In the genomic region with DNA sequence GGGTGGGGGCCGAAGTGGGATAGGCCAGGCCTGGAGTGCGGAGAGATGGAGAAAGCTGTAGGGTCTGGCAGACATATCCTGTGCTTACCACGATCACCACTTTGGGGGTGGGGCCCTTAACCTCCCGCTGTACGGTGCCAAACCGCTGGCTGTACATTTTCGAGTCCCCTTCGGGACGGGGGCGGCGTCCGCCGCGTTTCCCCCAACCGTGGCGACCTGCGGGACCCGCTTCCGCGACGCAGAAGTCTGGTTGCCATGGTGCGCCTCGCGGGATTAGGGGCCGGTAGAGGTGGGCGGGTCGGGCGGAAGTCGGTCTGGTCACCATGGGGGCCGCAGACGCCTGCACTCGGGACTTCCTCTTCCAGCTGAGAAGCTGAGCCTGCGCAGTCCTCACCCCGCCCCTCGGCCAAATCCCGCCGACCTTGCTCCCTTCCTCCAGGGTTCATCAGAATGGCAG, we compare ENCODE assay signal across 1 cellular context.
TF ChIP-seq lines count a peak whose summit lies in the region.

A gene with protein sequence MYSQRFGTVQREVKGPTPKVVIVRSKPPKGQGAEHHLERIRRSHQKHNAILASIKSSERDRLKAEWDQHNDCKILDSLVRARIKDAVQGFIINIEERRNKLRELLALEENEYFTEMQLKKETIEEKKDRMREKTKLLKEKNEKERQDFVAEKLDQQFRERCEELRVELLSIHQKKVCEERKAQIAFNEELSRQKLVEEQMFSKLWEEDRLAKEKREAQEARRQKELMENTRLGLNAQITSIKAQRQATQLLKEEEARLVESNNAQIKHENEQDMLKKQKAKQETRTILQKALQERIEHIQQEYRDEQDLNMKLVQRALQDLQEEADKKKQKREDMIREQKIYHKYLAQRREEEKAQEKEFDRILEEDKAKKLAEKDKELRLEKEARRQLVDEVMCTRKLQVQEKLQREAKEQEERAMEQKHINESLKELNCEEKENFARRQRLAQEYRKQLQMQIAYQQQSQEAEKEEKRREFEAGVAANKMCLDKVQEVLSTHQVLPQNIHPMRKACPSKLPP (minus strand): TSS at position 248 of the 457 bp plus-strand sequence. CDS start 91 bp downstream, at position 157.

TF ChIP-seq in HEK293, 187 proteins besides CTCF, POLR2A, EP300 and RAD21 (continued from another document and continues in another):
- TF ChIP-seq, protein P1, sequence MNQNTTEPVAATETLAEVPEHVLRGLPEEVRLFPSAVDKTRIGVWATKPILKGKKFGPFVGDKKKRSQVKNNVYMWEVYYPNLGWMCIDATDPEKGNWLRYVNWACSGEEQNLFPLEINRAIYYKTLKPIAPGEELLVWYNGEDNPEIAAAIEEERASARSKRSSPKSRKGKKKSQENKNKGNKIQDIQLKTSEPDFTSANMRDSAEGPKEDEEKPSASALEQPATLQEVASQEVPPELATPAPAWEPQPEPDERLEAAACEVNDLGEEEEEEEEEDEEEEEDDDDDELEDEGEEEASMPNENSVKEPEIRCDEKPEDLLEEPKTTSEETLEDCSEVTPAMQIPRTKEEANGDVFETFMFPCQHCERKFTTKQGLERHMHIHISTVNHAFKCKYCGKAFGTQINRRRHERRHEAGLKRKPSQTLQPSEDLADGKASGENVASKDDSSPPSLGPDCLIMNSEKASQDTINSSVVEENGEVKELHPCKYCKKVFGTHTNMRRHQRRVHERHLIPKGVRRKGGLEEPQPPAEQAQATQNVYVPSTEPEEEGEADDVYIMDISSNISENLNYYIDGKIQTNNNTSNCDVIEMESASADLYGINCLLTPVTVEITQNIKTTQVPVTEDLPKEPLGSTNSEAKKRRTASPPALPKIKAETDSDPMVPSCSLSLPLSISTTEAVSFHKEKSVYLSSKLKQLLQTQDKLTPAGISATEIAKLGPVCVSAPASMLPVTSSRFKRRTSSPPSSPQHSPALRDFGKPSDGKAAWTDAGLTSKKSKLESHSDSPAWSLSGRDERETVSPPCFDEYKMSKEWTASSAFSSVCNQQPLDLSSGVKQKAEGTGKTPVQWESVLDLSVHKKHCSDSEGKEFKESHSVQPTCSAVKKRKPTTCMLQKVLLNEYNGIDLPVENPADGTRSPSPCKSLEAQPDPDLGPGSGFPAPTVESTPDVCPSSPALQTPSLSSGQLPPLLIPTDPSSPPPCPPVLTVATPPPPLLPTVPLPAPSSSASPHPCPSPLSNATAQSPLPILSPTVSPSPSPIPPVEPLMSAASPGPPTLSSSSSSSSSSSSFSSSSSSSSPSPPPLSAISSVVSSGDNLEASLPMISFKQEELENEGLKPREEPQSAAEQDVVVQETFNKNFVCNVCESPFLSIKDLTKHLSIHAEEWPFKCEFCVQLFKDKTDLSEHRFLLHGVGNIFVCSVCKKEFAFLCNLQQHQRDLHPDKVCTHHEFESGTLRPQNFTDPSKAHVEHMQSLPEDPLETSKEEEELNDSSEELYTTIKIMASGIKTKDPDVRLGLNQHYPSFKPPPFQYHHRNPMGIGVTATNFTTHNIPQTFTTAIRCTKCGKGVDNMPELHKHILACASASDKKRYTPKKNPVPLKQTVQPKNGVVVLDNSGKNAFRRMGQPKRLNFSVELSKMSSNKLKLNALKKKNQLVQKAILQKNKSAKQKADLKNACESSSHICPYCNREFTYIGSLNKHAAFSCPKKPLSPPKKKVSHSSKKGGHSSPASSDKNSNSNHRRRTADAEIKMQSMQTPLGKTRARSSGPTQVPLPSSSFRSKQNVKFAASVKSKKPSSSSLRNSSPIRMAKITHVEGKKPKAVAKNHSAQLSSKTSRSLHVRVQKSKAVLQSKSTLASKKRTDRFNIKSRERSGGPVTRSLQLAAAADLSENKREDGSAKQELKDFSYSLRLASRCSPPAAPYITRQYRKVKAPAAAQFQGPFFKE (tag by site-specific recombination; IDR thresholded peaks at IDR 0.05; ENCODE audit: borderline replicate concordance): no peak
- TF ChIP-seq ZNF23 (tag by site-specific recombination; IDR thresholded peaks at IDR 0.05; ENCODE audit: borderline replicate concordance) (no peak), ZNF391 (tag by site-specific recombination; IDR thresholded peaks at IDR 0.05; ENCODE audit: borderline replicate concordance, low read depth) (no peak), ZNF610 (tag by site-specific recombination; IDR thresholded peaks at IDR 0.05; ENCODE audit: borderline replicate concordance) (no peak; the same call in 1 of the 2 replicates), ZNF202 (tag by site-specific recombination; IDR thresholded peaks at IDR 0.05; ENCODE audit: borderline replicate concordance) (no peak), ZNF560 (tag by site-specific recombination; IDR thresholded peaks at IDR 0.05; ENCODE audit: borderline replicate concordance) (no peak), ZNF530 (tag by site-specific recombination; IDR thresholded peaks at IDR 0.05; ENCODE audit: low read depth) (no peak), ZNF768 (tag by site-specific recombination; IDR thresholded peaks at IDR 0.05) (no peak), HOXD13 (CRISPR knock-in tag; IDR thresholded peaks at IDR 0.05; ENCODE audit: borderline replicate concordance) (no peak), ZNF37A (tag by site-specific recombination; IDR thresholded peaks at IDR 0.05) (no peak), GFI1B (tag by site-specific recombination; IDR thresholded peaks at IDR 0.05) (no peak), ZNF664 (tag by site-specific recombination; IDR thresholded peaks at IDR 0.05) (no peak), ZNF239 (tag by site-specific recombination; IDR thresholded peaks at IDR 0.05) (no peak), ZSCAN23 (tag by site-specific recombination; IDR thresholded peaks at IDR 0.05) (no peak), ZNF549 (tag by site-specific recombination; IDR thresholded peaks at IDR 0.05) (no peak), ZNF174 (tag by site-specific recombination; IDR thresholded peaks at IDR 0.05) (no peak), ZNF843 (tag by site-specific recombination; IDR thresholded peaks at IDR 0.05) (no peak), ZNF626 (tag by site-specific recombination; IDR thresholded peaks at IDR 0.05) (no peak), ZNF266 (tag by site-specific recombination; IDR thresholded peaks at IDR 0.05; ENCODE audit: low read depth) (no peak), ZNF544 (tag by site-specific recombination; IDR thresholded peaks at IDR 0.05) (no peak), ZNF747 (tag by site-specific recombination; IDR thresholded peaks at IDR 0.05) (no peak), ZNF157 (tag by site-specific recombination; IDR thresholded peaks at IDR 0.05) (no peak), GLIS2 (tag by site-specific recombination; IDR thresholded peaks at IDR 0.05) (peak; percentile 78), ZNF214 (tag by site-specific recombination; IDR thresholded peaks at IDR 0.05; ENCODE audit: borderline replicate concordance) (no peak), ZNF302 (tag by site-specific recombination; IDR thresholded peaks at IDR 0.05; ENCODE audit: low read depth) (no peak), IKZF3 (tag by site-specific recombination; IDR thresholded peaks at IDR 0.05) (no peak), ZNF324 (tag by site-specific recombination; IDR thresholded peaks at IDR 0.05) (no peak), REPIN1 (tag by site-specific recombination; IDR thresholded peaks at IDR 0.05; ENCODE audit: low read depth) (no peak), ZNF2 (tag by site-specific recombination; IDR thresholded peaks at IDR 0.05) (no peak), ZNF221 (tag by site-specific recombination; IDR thresholded peaks at IDR 0.05; ENCODE audit: borderline replicate concordance) (no peak), ZNF341 (tag by site-specific recombination; IDR thresholded peaks at IDR 0.05; ENCODE audit: low read depth) (no peak), HOXC10 (CRISPR knock-in tag; IDR thresholded peaks at IDR 0.05) (no peak), ZNF510 (tag by site-specific recombination; IDR thresholded peaks at IDR 0.05; ENCODE audit: insufficient replicate concordance) (no peak), ZNF184 (tag by site-specific recombination; IDR thresholded peaks at IDR 0.05) (no peak), SCRT2 (tag by site-specific recombination; IDR thresholded peaks at IDR 0.05) (no peak), ZNF416 (tag by site-specific recombination; IDR thresholded peaks at IDR 0.05) (no peak)
- TF ChIP-seq, protein P2, sequence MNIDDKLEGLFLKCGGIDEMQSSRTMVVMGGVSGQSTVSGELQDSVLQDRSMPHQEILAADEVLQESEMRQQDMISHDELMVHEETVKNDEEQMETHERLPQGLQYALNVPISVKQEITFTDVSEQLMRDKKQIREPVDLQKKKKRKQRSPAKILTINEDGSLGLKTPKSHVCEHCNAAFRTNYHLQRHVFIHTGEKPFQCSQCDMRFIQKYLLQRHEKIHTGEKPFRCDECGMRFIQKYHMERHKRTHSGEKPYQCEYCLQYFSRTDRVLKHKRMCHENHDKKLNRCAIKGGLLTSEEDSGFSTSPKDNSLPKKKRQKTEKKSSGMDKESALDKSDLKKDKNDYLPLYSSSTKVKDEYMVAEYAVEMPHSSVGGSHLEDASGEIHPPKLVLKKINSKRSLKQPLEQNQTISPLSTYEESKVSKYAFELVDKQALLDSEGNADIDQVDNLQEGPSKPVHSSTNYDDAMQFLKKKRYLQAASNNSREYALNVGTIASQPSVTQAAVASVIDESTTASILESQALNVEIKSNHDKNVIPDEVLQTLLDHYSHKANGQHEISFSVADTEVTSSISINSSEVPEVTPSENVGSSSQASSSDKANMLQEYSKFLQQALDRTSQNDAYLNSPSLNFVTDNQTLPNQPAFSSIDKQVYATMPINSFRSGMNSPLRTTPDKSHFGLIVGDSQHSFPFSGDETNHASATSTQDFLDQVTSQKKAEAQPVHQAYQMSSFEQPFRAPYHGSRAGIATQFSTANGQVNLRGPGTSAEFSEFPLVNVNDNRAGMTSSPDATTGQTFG (tag by site-specific recombination; IDR thresholded peaks at IDR 0.05; ENCODE audit: borderline replicate concordance): no peak
- TF ChIP-seq, protein P3, sequence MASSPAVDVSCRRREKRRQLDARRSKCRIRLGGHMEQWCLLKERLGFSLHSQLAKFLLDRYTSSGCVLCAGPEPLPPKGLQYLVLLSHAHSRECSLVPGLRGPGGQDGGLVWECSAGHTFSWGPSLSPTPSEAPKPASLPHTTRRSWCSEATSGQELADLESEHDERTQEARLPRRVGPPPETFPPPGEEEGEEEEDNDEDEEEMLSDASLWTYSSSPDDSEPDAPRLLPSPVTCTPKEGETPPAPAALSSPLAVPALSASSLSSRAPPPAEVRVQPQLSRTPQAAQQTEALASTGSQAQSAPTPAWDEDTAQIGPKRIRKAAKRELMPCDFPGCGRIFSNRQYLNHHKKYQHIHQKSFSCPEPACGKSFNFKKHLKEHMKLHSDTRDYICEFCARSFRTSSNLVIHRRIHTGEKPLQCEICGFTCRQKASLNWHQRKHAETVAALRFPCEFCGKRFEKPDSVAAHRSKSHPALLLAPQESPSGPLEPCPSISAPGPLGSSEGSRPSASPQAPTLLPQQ (tag by site-specific recombination; IDR thresholded peaks at IDR 0.05): peak; percentile 80
- TF ChIP-seq, protein P4, sequence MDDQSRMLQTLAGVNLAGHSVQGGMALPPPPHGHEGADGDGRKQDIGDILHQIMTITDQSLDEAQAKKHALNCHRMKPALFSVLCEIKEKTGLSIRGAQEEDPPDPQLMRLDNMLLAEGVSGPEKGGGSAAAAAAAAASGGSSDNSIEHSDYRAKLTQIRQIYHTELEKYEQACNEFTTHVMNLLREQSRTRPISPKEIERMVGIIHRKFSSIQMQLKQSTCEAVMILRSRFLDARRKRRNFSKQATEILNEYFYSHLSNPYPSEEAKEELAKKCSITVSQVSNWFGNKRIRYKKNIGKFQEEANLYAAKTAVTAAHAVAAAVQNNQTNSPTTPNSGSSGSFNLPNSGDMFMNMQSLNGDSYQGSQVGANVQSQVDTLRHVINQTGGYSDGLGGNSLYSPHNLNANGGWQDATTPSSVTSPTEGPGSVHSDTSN (CRISPR knock-in tag; IDR thresholded peaks at IDR 0.05): no peak
- TF ChIP-seq, protein P5, sequence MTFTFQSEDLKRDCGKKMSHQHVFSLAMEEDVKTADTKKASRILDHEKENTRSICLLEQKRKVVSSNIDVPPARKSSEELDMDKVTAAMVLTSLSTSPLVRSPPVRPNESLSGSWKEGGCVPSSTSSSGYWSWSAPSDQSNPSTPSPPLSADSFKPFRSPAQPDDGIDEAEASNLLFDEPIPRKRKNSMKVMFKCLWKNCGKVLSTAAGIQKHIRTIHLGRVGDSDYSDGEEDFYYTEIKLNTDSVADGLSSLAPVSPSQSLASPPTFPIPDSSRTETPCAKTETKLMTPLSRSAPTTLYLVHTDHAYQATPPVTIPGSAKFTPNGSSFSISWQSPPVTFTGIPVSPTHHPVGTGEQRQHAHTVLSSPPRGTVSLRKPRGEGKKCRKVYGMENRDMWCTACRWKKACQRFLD (tag by site-specific recombination; IDR thresholded peaks at IDR 0.05): no peak
- TF ChIP-seq, protein P6, sequence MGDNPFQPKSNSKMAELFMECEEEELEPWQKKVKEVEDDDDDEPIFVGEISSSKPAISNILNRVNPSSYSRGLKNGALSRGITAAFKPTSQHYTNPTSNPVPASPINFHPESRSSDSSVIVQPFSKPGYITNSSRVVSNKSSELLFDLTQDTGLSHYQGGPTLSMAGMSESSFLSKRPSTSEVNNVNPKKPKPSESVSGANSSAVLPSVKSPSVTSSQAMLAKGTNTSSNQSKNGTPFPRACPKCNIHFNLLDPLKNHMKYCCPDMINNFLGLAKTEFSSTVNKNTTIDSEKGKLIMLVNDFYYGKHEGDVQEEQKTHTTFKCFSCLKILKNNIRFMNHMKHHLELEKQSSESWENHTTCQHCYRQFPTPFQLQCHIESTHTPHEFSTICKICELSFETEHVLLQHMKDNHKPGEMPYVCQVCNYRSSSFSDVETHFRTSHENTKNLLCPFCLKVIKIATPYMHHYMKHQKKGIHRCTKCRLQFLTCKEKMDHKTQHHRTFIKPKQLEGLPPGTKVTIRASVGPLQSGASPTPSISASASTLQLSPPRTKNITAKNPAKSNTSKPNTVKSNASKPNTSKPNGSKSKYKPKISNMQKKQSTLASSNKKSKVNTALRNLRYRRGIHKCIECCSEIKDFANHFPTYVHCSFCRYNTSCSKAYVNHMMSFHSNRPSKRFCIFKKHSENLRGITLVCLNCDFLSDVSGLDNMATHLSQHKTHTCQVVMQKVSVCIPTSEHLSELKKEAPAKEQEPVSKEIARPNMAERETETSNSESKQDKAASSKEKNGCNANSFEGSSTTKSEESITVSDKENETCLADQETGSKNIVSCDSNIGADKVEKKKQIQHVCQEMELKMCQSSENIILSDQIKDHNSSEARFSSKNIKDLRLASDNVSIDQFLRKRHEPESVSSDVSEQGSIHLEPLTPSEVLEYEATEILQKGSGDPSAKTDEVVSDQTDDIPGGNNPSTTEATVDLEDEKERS (tag by site-specific recombination; IDR thresholded peaks at IDR 0.05): no peak
- TF ChIP-seq, protein P7, sequence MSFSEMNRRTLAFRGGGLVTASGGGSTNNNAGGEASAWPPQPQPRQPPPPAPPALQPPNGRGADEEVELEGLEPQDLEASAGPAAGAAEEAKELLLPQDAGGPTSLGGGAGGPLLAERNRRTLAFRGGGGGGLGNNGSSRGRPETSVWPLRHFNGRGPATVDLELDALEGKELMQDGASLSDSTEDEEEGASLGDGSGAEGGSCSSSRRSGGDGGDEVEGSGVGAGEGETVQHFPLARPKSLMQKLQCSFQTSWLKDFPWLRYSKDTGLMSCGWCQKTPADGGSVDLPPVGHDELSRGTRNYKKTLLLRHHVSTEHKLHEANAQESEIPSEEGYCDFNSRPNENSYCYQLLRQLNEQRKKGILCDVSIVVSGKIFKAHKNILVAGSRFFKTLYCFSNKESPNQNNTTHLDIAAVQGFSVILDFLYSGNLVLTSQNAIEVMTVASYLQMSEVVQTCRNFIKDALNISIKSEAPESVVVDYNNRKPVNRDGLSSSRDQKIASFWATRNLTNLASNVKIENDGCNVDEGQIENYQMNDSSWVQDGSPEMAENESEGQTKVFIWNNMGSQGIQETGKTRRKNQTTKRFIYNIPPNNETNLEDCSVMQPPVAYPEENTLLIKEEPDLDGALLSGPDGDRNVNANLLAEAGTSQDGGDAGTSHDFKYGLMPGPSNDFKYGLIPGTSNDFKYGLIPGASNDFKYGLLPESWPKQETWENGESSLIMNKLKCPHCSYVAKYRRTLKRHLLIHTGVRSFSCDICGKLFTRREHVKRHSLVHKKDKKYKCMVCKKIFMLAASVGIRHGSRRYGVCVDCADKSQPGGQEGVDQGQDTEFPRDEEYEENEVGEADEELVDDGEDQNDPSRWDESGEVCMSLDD (tag by site-specific recombination; IDR thresholded peaks at IDR 0.05): peak; percentile 47; the same call in 1 of the 2 replicates
